2 cellular contexts compared by ENCODE assay signal in the genomic region with DNA sequence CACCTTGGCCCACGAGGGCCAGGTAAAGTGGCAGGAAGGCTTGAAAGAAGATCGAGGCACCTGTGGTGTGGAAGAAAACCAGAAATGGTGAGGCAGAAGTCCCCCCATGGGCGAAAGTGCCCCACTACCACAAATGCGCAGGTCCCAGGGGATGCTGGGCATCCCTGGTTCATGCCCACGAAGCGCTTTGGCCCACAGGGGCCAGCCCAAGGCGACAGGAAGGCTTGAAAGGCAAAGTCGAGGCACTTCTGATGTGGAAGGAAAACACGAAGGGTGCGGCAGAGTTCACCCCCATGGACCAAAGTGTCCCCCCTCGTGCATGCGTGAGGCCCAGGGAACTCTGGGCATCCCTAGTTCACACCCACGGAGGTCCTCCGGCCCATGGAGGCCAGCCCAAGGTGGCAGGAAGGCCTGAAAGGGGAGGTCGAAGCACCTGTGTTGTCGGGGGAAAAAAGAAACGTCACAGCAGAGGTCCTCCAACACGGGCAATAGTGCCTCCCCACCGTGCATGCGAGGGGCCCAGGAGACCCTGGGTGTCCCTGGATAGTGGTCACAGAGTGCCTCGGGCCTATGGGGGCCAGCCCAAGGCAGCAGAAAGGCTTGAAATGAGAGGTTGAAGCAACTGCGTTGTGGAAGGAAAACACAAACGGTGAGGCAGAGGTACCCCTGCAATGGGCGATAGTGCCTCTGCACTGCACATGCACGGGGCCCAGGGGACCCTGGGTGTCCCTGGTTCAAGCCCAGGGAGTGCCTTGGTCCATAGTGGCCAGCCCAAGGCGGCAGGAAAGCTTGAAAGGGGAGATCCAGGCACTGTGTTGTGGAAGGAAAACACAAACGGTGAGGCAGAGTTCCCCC.
TF ChIP-seq lines count a peak whose summit lies in the region.

No MANE protein-coding gene starts in this region.

TF ChIP-seq in SK-N-SH, 30 proteins besides CTCF, POLR2A, EP300 and RAD21 (continued from another document):
- TF ChIP-seq, protein P1, sequence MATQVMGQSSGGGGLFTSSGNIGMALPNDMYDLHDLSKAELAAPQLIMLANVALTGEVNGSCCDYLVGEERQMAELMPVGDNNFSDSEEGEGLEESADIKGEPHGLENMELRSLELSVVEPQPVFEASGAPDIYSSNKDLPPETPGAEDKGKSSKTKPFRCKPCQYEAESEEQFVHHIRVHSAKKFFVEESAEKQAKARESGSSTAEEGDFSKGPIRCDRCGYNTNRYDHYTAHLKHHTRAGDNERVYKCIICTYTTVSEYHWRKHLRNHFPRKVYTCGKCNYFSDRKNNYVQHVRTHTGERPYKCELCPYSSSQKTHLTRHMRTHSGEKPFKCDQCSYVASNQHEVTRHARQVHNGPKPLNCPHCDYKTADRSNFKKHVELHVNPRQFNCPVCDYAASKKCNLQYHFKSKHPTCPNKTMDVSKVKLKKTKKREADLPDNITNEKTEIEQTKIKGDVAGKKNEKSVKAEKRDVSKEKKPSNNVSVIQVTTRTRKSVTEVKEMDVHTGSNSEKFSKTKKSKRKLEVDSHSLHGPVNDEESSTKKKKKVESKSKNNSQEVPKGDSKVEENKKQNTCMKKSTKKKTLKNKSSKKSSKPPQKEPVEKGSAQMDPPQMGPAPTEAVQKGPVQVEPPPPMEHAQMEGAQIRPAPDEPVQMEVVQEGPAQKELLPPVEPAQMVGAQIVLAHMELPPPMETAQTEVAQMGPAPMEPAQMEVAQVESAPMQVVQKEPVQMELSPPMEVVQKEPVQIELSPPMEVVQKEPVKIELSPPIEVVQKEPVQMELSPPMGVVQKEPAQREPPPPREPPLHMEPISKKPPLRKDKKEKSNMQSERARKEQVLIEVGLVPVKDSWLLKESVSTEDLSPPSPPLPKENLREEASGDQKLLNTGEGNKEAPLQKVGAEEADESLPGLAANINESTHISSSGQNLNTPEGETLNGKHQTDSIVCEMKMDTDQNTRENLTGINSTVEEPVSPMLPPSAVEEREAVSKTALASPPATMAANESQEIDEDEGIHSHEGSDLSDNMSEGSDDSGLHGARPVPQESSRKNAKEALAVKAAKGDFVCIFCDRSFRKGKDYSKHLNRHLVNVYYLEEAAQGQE (IDR thresholded peaks at IDR 0.05; ENCODE audit: low read depth, low read length), result no peak
- TF ChIP-seq, protein P2, sequence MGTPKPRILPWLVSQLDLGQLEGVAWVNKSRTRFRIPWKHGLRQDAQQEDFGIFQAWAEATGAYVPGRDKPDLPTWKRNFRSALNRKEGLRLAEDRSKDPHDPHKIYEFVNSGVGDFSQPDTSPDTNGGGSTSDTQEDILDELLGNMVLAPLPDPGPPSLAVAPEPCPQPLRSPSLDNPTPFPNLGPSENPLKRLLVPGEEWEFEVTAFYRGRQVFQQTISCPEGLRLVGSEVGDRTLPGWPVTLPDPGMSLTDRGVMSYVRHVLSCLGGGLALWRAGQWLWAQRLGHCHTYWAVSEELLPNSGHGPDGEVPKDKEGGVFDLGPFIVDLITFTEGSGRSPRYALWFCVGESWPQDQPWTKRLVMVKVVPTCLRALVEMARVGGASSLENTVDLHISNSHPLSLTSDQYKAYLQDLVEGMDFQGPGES (IDR thresholded peaks at IDR 0.05; ENCODE audit: low read depth, low read length), result no peak
- no peak for TF ChIP-seq TCF12 (IDR thresholded peaks at IDR 0.05)
- TF ChIP-seq TEAD4 (IDR thresholded peaks at IDR 0.05; ENCODE audit: borderline replicate concordance, insufficient read depth), result no peak
- TF ChIP-seq GATA2 (CRISPR knock-in tag; IDR thresholded peaks at IDR 0.05), result no peak

TF ChIP-seq in SK-N-SH treated with all-trans-retinoic acid at 6 μM for 48 hours, 23 proteins besides CTCF, POLR2A, EP300 and RAD21 (continued from another document):
- TF ChIP-seq, protein P3, sequence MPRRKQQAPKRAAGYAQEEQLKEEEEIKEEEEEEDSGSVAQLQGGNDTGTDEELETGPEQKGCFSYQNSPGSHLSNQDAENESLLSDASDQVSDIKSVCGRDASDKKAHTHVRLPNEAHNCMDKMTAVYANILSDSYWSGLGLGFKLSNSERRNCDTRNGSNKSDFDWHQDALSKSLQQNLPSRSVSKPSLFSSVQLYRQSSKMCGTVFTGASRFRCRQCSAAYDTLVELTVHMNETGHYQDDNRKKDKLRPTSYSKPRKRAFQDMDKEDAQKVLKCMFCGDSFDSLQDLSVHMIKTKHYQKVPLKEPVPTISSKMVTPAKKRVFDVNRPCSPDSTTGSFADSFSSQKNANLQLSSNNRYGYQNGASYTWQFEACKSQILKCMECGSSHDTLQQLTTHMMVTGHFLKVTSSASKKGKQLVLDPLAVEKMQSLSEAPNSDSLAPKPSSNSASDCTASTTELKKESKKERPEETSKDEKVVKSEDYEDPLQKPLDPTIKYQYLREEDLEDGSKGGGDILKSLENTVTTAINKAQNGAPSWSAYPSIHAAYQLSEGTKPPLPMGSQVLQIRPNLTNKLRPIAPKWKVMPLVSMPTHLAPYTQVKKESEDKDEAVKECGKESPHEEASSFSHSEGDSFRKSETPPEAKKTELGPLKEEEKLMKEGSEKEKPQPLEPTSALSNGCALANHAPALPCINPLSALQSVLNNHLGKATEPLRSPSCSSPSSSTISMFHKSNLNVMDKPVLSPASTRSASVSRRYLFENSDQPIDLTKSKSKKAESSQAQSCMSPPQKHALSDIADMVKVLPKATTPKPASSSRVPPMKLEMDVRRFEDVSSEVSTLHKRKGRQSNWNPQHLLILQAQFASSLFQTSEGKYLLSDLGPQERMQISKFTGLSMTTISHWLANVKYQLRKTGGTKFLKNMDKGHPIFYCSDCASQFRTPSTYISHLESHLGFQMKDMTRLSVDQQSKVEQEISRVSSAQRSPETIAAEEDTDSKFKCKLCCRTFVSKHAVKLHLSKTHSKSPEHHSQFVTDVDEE (CRISPR knock-in tag; IDR thresholded peaks at IDR 0.05), result no peak
- TF ChIP-seq, protein P4, sequence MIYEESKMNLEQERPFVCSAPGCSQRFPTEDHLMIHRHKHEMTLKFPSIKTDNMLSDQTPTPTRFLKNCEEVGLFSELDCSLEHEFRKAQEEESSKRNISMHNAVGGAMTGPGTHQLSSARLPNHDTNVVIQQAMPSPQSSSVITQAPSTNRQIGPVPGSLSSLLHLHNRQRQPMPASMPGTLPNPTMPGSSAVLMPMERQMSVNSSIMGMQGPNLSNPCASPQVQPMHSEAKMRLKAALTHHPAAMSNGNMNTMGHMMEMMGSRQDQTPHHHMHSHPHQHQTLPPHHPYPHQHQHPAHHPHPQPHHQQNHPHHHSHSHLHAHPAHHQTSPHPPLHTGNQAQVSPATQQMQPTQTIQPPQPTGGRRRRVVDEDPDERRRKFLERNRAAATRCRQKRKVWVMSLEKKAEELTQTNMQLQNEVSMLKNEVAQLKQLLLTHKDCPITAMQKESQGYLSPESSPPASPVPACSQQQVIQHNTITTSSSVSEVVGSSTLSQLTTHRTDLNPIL (CRISPR knock-in tag; IDR thresholded peaks at IDR 0.05; ENCODE audit: low read depth), result no peak
- TF ChIP-seq ZNF565 (CRISPR knock-in tag; conservative IDR thresholded peaks at IDR 0.05; ENCODE audit: low read depth) (no peak), OSR1 (CRISPR knock-in tag; IDR thresholded peaks at IDR 0.05) (no peak), GLIS3 (CRISPR knock-in tag; IDR thresholded peaks at IDR 0.05) (no peak), ARNTL (CRISPR knock-in tag; IDR thresholded peaks at IDR 0.05; ENCODE audit: borderline replicate concordance, low read depth) (no peak), ZFP30 (CRISPR knock-in tag; IDR thresholded peaks at IDR 0.05) (no peak), ESRRG (CRISPR knock-in tag; IDR thresholded peaks at IDR 0.05) (no peak), PPARA (CRISPR knock-in tag; IDR thresholded peaks at IDR 0.05; ENCODE audit: borderline replicate concordance) (no peak), CSDC2 (CRISPR knock-in tag; IDR thresholded peaks at IDR 0.05) (no peak), RARB (CRISPR knock-in tag; IDR thresholded peaks at IDR 0.05) (no peak), TOX (CRISPR knock-in tag; IDR thresholded peaks at IDR 0.05; ENCODE audit: borderline replicate concordance) (no peak)
- TF ChIP-seq, protein P5, sequence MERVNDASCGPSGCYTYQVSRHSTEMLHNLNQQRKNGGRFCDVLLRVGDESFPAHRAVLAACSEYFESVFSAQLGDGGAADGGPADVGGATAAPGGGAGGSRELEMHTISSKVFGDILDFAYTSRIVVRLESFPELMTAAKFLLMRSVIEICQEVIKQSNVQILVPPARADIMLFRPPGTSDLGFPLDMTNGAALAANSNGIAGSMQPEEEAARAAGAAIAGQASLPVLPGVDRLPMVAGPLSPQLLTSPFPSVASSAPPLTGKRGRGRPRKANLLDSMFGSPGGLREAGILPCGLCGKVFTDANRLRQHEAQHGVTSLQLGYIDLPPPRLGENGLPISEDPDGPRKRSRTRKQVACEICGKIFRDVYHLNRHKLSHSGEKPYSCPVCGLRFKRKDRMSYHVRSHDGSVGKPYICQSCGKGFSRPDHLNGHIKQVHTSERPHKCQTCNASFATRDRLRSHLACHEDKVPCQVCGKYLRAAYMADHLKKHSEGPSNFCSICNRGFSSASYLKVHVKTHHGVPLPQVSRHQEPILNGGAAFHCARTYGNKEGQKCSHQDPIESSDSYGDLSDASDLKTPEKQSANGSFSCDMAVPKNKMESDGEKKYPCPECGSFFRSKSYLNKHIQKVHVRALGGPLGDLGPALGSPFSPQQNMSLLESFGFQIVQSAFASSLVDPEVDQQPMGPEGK (CRISPR knock-in tag; IDR thresholded peaks at IDR 0.05; ENCODE audit: borderline replicate concordance), result no peak
